In the genomic region with DNA sequence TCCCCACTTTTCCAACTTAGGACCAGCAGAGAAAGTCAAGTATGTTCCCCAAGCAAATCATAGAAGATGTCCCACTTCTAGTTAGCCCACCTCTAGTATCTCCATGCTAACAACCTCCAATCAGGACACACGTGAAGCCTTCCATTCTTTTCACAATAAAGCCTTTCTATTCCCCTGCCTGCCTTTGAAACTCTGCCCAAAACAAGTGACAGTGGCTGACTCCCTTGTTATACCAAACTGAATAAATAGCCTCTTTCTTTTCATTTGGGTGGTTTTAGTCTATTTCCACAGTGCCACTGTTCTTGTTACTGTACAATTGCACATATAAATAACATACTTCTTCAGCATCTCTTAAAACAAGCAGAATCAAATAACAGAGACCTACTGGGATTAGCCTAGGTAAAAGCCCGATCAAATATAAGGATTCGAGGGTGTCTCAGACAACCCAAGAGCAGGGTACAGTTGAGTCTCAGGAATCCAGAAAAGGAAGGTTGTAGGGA, we compare ENCODE assay signal across 15 cellular contexts.
DNase-seq lines count a peak whose midpoint lies in the region; TF ChIP-seq lines count a peak whose summit lies in the region.
"Had no signal": no experiment of that assay in that cellular context is flagged by ENCODE, and none has a peak within 500 bp of the region (broad histone marks: within the 10 kb centered on the region; RNA-seq: fewer than 3 reads in every experiment).

No MANE protein-coding gene starts in this region.

- dilution Hi-C loops in mammary epithelial cell (cut with HindIII; ENCODE audit: low sequenced_read_pairs), result no loop called here

- H3K36me3 ChIP-seq in mammary epithelial cell (ENCODE audit: insufficient read depth, low read length) (no peaks in the 10 kb centered on the region), WERI-Rb-1 (no peaks in the 10 kb centered on the region), testis (ENCODE audit: low read depth, missing control alignments) (no peaks in the 10 kb centered on the region)
- H3K36me3 ChIP-seq: BLaER1, HAP-1 had no signal

- intact Hi-C loops in mammary epithelial cell (cut with micrococcal nuclease), result no loop called here
- intact Hi-C loops in testis (cut with DNase I; ENCODE audit: low total_unique reads), result loop anchor here (10.0 kb wide), 1 partner anchor 1655 kb away; no protein-coding TSS in a partner anchor

- no peak overlapping the region for H2AFZ ChIP-seq in mammary epithelial cell (ENCODE audit: low read depth, low read length)

- in situ Hi-C loops in mammary epithelial cell (cut with MboI; ENCODE audit: low sequenced_read_pairs in 2 of 2), result no loop called here

- H3K4me1 ChIP-seq in mammary epithelial cell (ENCODE audit: insufficient read depth, low read length), result no peaks in the 10 kb centered on the region
- no peaks in the 10 kb centered on the region for H3K4me1 ChIP-seq in testis
- H3K4me1 ChIP-seq: BLaER1, Caco-2 had no signal

- H3K9me3 ChIP-seq in mammary epithelial cell (replicated peaks; ENCODE audit: insufficient read depth, low read length) (no peaks in the 10 kb centered on the region), WERI-Rb-1 (ENCODE audit: severe bottlenecking) (no peaks in the 10 kb centered on the region), testis (no peaks in the 10 kb centered on the region)
- H3K9me3 ChIP-seq: BLaER1, Caco-2, HAP-1 had no signal

- 41% methylated on average over 3 of the region's 3 CpGs for WGBS in mammary epithelial cell (ENCODE audit: low coverage, missing lambda C conversion rate)
- 75 to 79% methylated on average over 3 of the region's 3 CpGs for WGBS in testis, 2 donors

- no peaks in the 10 kb centered on the region for H3K79me2 ChIP-seq in mammary epithelial cell (ENCODE audit: insufficient read depth, low read length)

- no peak for TF ChIP-seq CTCF in mammary epithelial cell (conservative IDR thresholded peaks at IDR 0.05 in 1 of 2, IDR thresholded peaks at IDR 0.05 in 1 of 2; ENCODE audit: extremely low read depth in 1 of 2, insufficient read depth in 1 of 2, low read depth in 1 of 2, low read length in 2 of 2)
- TF ChIP-seq CTCF in WERI-Rb-1 (IDR thresholded peaks at IDR 0.05; ENCODE audit: low read depth, low read length), result no peak
- no peak for TF ChIP-seq CTCF in testis (IDR thresholded peaks at IDR 0.05)

- H3K27me3 ChIP-seq in mammary epithelial cell (ENCODE audit: insufficient read depth, low read length), result no peaks in the 10 kb centered on the region
- no peaks in the 10 kb centered on the region for H3K27me3 ChIP-seq in WERI-Rb-1 (ENCODE audit: insufficient read depth, low read depth, severe bottlenecking)
- no peaks in the 10 kb centered on the region for H3K27me3 ChIP-seq in testis
- H3K27me3 ChIP-seq: BLaER1 had no signal

- DNase-seq in NCI-H2171 treated with DMSO at 0.1 percent for 48 hours (lab: John Stamatoyannopoulos, UW) (peak; percentile 49), NCI-H2171 (lab: John Stamatoyannopoulos, UW) (no peak), globus pallidus (ENCODE audit: low spot score) (peak; percentile 83), midbrain (lab: John Stamatoyannopoulos, UW) (peak; percentile 57), mammary epithelial cell (no peak), WERI-Rb-1 (no peak), testis (no peak)
- DNase-seq: Caco-2; CD8-positive, alpha-beta memory T cell; DND-41; GDM1 had no signal

- H3K9ac ChIP-seq in mammary epithelial cell (ENCODE audit: insufficient read depth, low read length), result no peak overlapping the region
- H3K9ac ChIP-seq: BLaER1 had no signal

- no peaks in the 10 kb centered on the region for H4K20me1 ChIP-seq in mammary epithelial cell (ENCODE audit: insufficient read depth, low read length)
- H4K20me1 ChIP-seq: BLaER1 had no signal

- BruUV-seq in mammary epithelial cell (replicated peaks; lab: Mats Ljungman, UMichigan), result no TSS peak

- no peak overlapping the region for H3K4me3 ChIP-seq in mammary epithelial cell (replicated peaks in 1 of 3; ENCODE audit: insufficient read depth in 1 of 3, low read depth in 2 of 3, low read length in 3 of 3)
- H3K4me3 ChIP-seq in WERI-Rb-1 (ENCODE audit: low read depth, low read length), result no peak overlapping the region
- H3K4me3 ChIP-seq in testis, result no peak overlapping the region
- H3K4me3 ChIP-seq: BLaER1, HAP-1 had no signal

- CTCF ChIA-PET in mammary epithelial cell (lab: Charles Lee; ENCODE audit: low non-redundant PET), result no interaction called here

- H3K27ac ChIP-seq in temporal lobe (ENCODE audit: low read depth, low read length) (peak overlapping the region; percentile 67), mammary epithelial cell (ENCODE audit: insufficient read depth, low read depth, low read length) (no peak overlapping the region), WERI-Rb-1 (no peak overlapping the region), testis (no peak overlapping the region)
- H3K27ac ChIP-seq: 22Rv1, BLaER1 had no signal

- no peak overlapping the region for H3K4me2 ChIP-seq in mammary epithelial cell (ENCODE audit: insufficient read depth, low read depth, low read length)
- H3K4me2 ChIP-seq: BLaER1 had no signal

- TF ChIP-seq POLR2A in testis (IDR thresholded peaks at IDR 0.05), result no peak

Comparison
In these comparisons a context has a peak if more than half of its experiments do, and no peak if none do; other contexts are left out.
1. DNase-seq: peak in NCI-H2171 treated with DMSO at 0.1 percent for 48 hours (single experiment), globus pallidus (single experiment) and midbrain (single experiment); none in NCI-H2171 (single experiment), mammary epithelial cell (single experiment), WERI-Rb-1 (single experiment) and testis (single experiment).